18 cellular contexts compared by ENCODE assay signal in the genomic region with DNA sequence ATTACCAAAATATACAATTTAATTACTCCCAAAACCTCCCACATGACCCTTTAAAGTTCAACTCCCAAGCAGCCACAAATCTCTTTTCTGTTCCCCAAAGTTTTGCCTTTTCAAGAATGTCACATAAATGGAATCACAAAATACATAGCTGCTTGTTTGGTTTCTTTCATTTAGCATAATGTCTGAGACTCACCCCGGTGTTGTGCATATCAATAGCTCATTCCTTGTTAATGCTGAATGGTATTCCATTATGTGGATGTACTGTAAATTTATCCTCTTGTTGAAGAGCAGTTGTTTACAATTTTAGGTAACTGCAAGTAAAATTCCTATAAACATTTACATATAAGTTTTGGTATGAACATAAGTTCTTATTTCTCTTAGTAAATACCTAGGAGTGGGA. TPM values are rescaled to one million over a fixed set of nuclear protein-coding genes. Genes with fewer than 3 reads are reported as not detected.
DNase-seq lines count a peak whose midpoint lies in the region; ATAC-seq, FAIRE-seq and TF ChIP-seq lines count a peak whose summit lies in the region.
"Had no signal": no experiment of that assay in that cellular context is flagged by ENCODE, and none has a peak within 500 bp of the region (broad histone marks: within the 10 kb centered on the region; RNA-seq: fewer than 3 reads in every experiment).

No MANE protein-coding gene starts in this region.

- POLR2A ChIA-PET in WTC11 (lab: Charles Lee) = no interaction called here

- no peaks in the 10 kb centered on the region for H3K27me3 Mint-ChIP-seq in H9 (ENCODE audit: low read depth)
- no peaks in the 10 kb centered on the region for H3K27me3 Mint-ChIP-seq in WTC11 (ENCODE audit: low read depth)
- H3K27me3 Mint-ChIP-seq in progenitor cell of endocrine pancreas = no peaks in the 10 kb centered on the region
- H3K27me3 Mint-ChIP-seq: B cell; CD4-positive, alpha-beta T cell had no signal

- H3K4me2 ChIP-seq in H9 (ENCODE audit: insufficient read depth, insufficient read length, low read length) = no peak overlapping the region

- H3K9ac ChIP-seq in H9 (ENCODE audit: extremely low read depth, insufficient read length, low read length) = no peak overlapping the region

- no peaks in the 10 kb centered on the region for H4K20me1 ChIP-seq in H9 (ENCODE audit: control insufficient read depth, insufficient read depth, insufficient read length)

- H3K9me3 ChIP-seq in H9 (ENCODE audit: control insufficient read depth, low read depth, low read length) = no peaks in the 10 kb centered on the region

- H3K23ac ChIP-seq in H9 (ENCODE audit: insufficient read length, low read depth, low read length) = no peak overlapping the region

- H2AFZ ChIP-seq in H9 (ENCODE audit: low read length) = no peak overlapping the region

- H3K4me3 Mint-ChIP-seq in H9 (no peak overlapping the region), WTC11 (no peak overlapping the region), progenitor cell of endocrine pancreas (ENCODE audit: low read depth) (no peak overlapping the region)
- H3K4me3 Mint-ChIP-seq: B cell; CD4-positive, alpha-beta T cell; HFFc6 had no signal

- WGBS in H9 (ENCODE audit: extremely low coverage, insufficient read length, low lambda C conversion rate) = no CpG with 5 or more reads among the region's 1 CpG

- H2BK5ac ChIP-seq in H9 (ENCODE audit: insufficient read length, low read length) = no peak overlapping the region

- H3K23me2 ChIP-seq in H9 (ENCODE audit: insufficient read length, low read depth, low read length, poor library complexity, severe bottlenecking) = no peaks in the 10 kb centered on the region

- H4K91ac ChIP-seq in H9 (ENCODE audit: insufficient read length, low read depth, low read length) = no peak overlapping the region

- no peak overlapping the region for H3T11ph ChIP-seq in H9 (ENCODE audit: low read length)

- no peak overlapping the region for H3K4ac ChIP-seq in H9 (ENCODE audit: low read depth, low read length)

- FAIRE-seq in GM19239 (lab: Jason Lieb, UNC) = peak; percentile 58
- FAIRE-seq: GM12878, GM18507, K562 had no signal

- H3K56ac ChIP-seq in H9 (ENCODE audit: insufficient read length, low read depth, low read length) = no peak overlapping the region

- CTCF ChIA-PET in WTC11 (lab: Charles Lee) = no interaction called here

- H3K4me1 Mint-ChIP-seq in H9 = peaks cover 28 to 31% of the 10 kb centered on the region in 2 experiments
- H3K4me1 Mint-ChIP-seq in WTC11 = peaks cover 35% of the 10 kb centered on the region
- no peaks in the 10 kb centered on the region for H3K4me1 Mint-ChIP-seq in progenitor cell of endocrine pancreas (ENCODE audit: low read depth)

- H3K27ac Mint-ChIP-seq in H9 (peak overlapping the region in 2 of 3 experiments; percentile 1 to 79; a peak in 3 of 7 replicates), WTC11 (peak overlapping the region; percentile 17; the same call in 1 of the 2 replicates), progenitor cell of endocrine pancreas (peak overlapping the region; percentile 26)
- H3K27ac Mint-ChIP-seq: B cell, HFFc6 had no signal

- H2AK5ac ChIP-seq in H9 (ENCODE audit: insufficient read length, low read length) = no peak overlapping the region

- no peak overlapping the region for H4K5ac ChIP-seq in H9 (ENCODE audit: insufficient read length, low read depth, low read length)

- TF ChIP-seq CTCF in H9 (conservative IDR thresholded peaks at IDR 0.05) (no peak), WTC11 (IDR thresholded peaks at IDR 0.05) (no peak), progenitor cell of endocrine pancreas (IDR thresholded peaks at IDR 0.05; ENCODE audit: unreplicated experiment) (no peak)

- H2BK15ac ChIP-seq in H9 (ENCODE audit: low read depth, low read length) = no peak overlapping the region

- no peak overlapping the region for H3K27ac ChIP-seq in H9 (ENCODE audit: insufficient read length, low read depth, low read length)

- H3K9me3 Mint-ChIP-seq in H9 (no peaks in the 10 kb centered on the region), WTC11 (no peaks in the 10 kb centered on the region), progenitor cell of endocrine pancreas (ENCODE audit: low read depth) (no peaks in the 10 kb centered on the region)
- H3K9me3 Mint-ChIP-seq: CD4-positive, alpha-beta T cell; HFFc6 had no signal

- ATAC-seq in WTC11 (no peak), GM19467 (IDR thresholded peaks at IDR 0.05; ENCODE audit: unreplicated experiment) (no peak)
- ATAC-seq: GM12878, K562 had no signal

- H3K4me1 ChIP-seq in H9 (ENCODE audit: insufficient read depth, low read length) = no peaks in the 10 kb centered on the region; the same call in 1 of the 2 replicates

- peaks cover 6 to 31% (median 17%) of the 10 kb centered on the region in 3 experiments; a peak in 6 of 7 replicates for H3K36me3 Mint-ChIP-seq in H9 (ENCODE audit: insufficient read depth in 1 of 3, low read depth in 3 of 3)
- peaks cover 3% of the 10 kb centered on the region; the same call in 1 of the 2 replicates for H3K36me3 Mint-ChIP-seq in WTC11
- peaks cover 4% of the 10 kb centered on the region for H3K36me3 Mint-ChIP-seq in progenitor cell of endocrine pancreas (ENCODE audit: insufficient read depth)

- no peak overlapping the region for H2BK120ac ChIP-seq in H9 (ENCODE audit: low read depth, low read length, poor library complexity, severe bottlenecking)

- peaks cover 36% of the 10 kb centered on the region; the same call in 1 of the 2 replicates for H3K79me2 ChIP-seq in H9 (ENCODE audit: insufficient read depth, low read length)

- H4K8ac ChIP-seq in H9 (replicated peaks; ENCODE audit: insufficient read length, low read depth, low read length) = no peak overlapping the region

- H3K79me1 ChIP-seq in H9 (ENCODE audit: insufficient read depth, low read depth, low read length, poor library complexity, severe bottlenecking) = no peaks in the 10 kb centered on the region

- H2BK20ac ChIP-seq in H9 (ENCODE audit: low read depth, low read length, poor library complexity, severe bottlenecking) = no peak overlapping the region

- no peak overlapping the region for H2BK12ac ChIP-seq in H9 (ENCODE audit: insufficient read length, low read depth, low read length)

- DNase-seq in GM19239 (ENCODE audit: insufficient read length, low spot score) = no peak
- no peak for DNase-seq in H9
- DNase-seq in WTC11 (ENCODE audit: low spot score) = no peak
- DNase-seq in progenitor cell of endocrine pancreas (ENCODE audit: low spot score, unreplicated experiment) = no peak
- DNase-seq in GOT3 (lab: John Stamatoyannopoulos, UW) = no peak
- no peak for DNase-seq in UCSD-AML1 (lab: John Stamatoyannopoulos, UW; ENCODE audit: unreplicated experiment)
- DNase-seq: ACHN; C1 segment of cervical spinal cord; CD4-positive, alpha-beta T cell; DMS79; HCEC 1CT; HFFc6; Karpas-422 had no signal

- H3K14ac ChIP-seq in H9 (ENCODE audit: insufficient read depth, low read length) = no peak overlapping the region

- H3K18ac ChIP-seq in H9 (ENCODE audit: insufficient read length, low read depth, low read length) = no peak overlapping the region

- no peaks in the 10 kb centered on the region for H3K27me3 ChIP-seq in H9 (ENCODE audit: insufficient read depth, low read length)

TF ChIP-seq in WTC11, 78 proteins besides CTCF, POLR2A, EP300 and RAD21:
- TF ChIP-seq ZNF263 (CRISPR knock-in tag; IDR thresholded peaks at IDR 0.05; ENCODE audit: low read depth) = no peak

RNA-seq across cellular contexts. Expression of gene NAA50, which starts 15.5 kb away (rescaled TPM):
- total RNA-seq in H9 (2021) = 216 and 226 TPM in 2 replicates
- total RNA-seq in WTC11 (2021) = 170 to 193 TPM (median 175 TPM) in 3 replicates
- total RNA-seq in progenitor cell of endocrine pancreas = 99.2 and 110 TPM in 2 replicates

RNA-seq across cellular contexts. Expression of gene ATP6V1A, which starts 16.3 kb away (rescaled TPM):
- total RNA-seq in H9 (2021) = 73.4 and 80.4 TPM in 2 replicates
- 85.6 to 90.7 TPM (median 88.9 TPM) in 3 replicates for total RNA-seq in WTC11 (2021)
- total RNA-seq in progenitor cell of endocrine pancreas = 70.1 and 71.0 TPM in 2 replicates

RNA-seq across cellular contexts. Expression of gene USF3, which starts 34.1 kb away (rescaled TPM):
- total RNA-seq in H9 (2021) = 12.0 and 13.8 TPM in 2 replicates
- 14.8 to 16.4 TPM (median 15.9 TPM) in 3 replicates for total RNA-seq in WTC11 (2021)
- 20.8 and 22.3 TPM in 2 replicates for total RNA-seq in progenitor cell of endocrine pancreas
